7 cellular contexts compared by ENCODE assay signal in the genomic region with DNA sequence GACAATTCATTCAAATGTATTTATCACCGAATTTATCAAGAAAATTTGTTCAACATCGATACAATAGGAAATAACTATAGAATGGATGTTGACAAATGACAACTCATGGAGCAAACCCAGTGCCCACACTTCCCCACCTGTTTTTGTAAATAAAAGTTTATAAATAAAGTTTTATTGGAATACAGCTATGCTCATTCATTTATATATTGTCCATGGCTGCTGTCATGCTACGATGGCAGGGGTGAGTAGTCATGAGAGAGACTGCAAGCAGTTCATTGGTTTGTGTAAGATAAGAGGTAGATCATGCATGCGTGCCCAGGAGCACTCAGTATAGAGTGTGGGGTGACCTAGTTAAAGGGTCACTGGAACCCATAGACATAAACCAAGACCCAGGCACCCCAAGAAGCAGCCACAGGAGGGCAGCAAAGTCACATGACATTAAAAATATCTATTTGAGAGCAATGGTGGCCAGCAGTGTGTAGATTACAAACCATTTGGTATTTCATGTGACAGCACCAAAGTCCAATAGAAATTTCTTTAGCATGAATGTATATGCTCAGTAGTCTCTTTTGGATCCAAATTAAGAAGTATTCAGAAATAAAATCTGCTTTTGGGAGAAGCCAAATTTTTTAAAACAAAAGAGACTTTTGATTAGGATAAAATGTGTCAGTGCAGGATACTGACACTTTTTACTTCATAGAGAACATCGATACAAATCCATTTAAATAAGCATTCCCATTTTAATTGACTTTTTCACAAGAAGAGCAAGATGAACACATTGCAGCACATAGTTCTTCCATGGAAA.
DNase-seq lines count a peak whose midpoint lies in the region; ATAC-seq and TF ChIP-seq lines count a peak whose summit lies in the region.

No MANE protein-coding gene starts in this region.

- H3K79me2 ChIP-seq in DND-41 (ENCODE audit: insufficient read depth, low read length) = no peaks in the 10 kb centered on the region
- no peaks in the 10 kb centered on the region for H3K79me2 ChIP-seq in HCT116 (ENCODE audit: insufficient read depth, low read length)

- BruUV-seq in HCT116 (replicated peaks; lab: Mats Ljungman, UMichigan) = no TSS peak

- TF ChIP-seq POLR2A in HCT116 (IDR thresholded peaks at IDR 0.05; ENCODE audit: borderline replicate concordance, extremely low read depth, insufficient read depth, insufficient read length) (no peak), gastroesophageal sphincter (IDR thresholded peaks at IDR 0.05) (no peak)

- H3K9me3 ChIP-seq in DND-41 (ENCODE audit: insufficient read depth, low read length, severe bottlenecking) = no peaks in the 10 kb centered on the region
- peaks cover 0 to under 1% of the 10 kb centered on the region in 2 experiments; a peak in 2 of 4 replicates for H3K9me3 ChIP-seq in HCT116 (ENCODE audit: control insufficient read depth in 1 of 2, insufficient read depth in 1 of 2, low read depth in 1 of 2, low read length in 2 of 2)
- peaks cover 0 to 7% (median 0%) of the 10 kb centered on the region in 3 donors for H3K9me3 ChIP-seq in gastroesophageal sphincter

- 91 to 92% methylated on average over 5 of the region's 5 CpGs for WGBS in gastroesophageal sphincter (ENCODE audit: low coverage in 1 of 2), 2 donors

- H3K27ac ChIP-seq in DND-41 (ENCODE audit: low read length) (no peak overlapping the region), HCT116 (ENCODE audit: low read depth, low read length) (no peak overlapping the region), gastroesophageal sphincter (no peak overlapping the region)

- H3K4me1 ChIP-seq in DND-41 (ENCODE audit: insufficient read depth, low read length) (no peaks in the 10 kb centered on the region), HCT116 (ENCODE audit: control insufficient read depth in 1 of 2, insufficient read depth in 2 of 2, low read length in 2 of 2) (no peaks in the 10 kb centered on the region), gastroesophageal sphincter (no peaks in the 10 kb centered on the region)

- peak; percentile 26 for DNase-seq in DND-41
- peak; percentile 13 for DNase-seq in HCT116 (ENCODE audit: low read depth, low spot score)
- peak; percentile 47 for DNase-seq in SW480 (ENCODE audit: low spot score)
- peak; percentile 7 to 14 for DNase-seq in stimulated activated CD4-positive, alpha-beta T cell treated with anti-CD3 and anti-CD28 coated beads, Interleukin-4, amount 100 ng/mL, for 48 hours (ENCODE audit: low read depth in 2 of 2)

- H3K36me3 ChIP-seq in DND-41 (ENCODE audit: insufficient read depth, low read length) (no peaks in the 10 kb centered on the region), HCT116 (ENCODE audit: control insufficient read depth in 1 of 2, insufficient read depth in 2 of 2, low read length in 2 of 2) (no peaks in the 10 kb centered on the region), gastroesophageal sphincter (no peaks in the 10 kb centered on the region)

- H3K27me3 ChIP-seq in DND-41 (ENCODE audit: insufficient read depth, low read length, poor library complexity) (no peaks in the 10 kb centered on the region), HCT116 (ENCODE audit: insufficient read depth, low read length) (no peaks in the 10 kb centered on the region), gastroesophageal sphincter (no peaks in the 10 kb centered on the region)

- POLR2A ChIA-PET in HCT116 (lab: Charles Lee) = no interaction called here

- intact Hi-C loops in HCT116 (cut with micrococcal nuclease) = loop anchor here (1.0 to 10.0 kb wide), 3 partner anchors 229 to 354 kb away; no protein-coding TSS in a partner anchor

- no peak for TF ChIP-seq EP300 in gastroesophageal sphincter (IDR thresholded peaks at IDR 0.05)

- CTCF ChIA-PET in HCT116 (lab: Charles Lee) = interaction anchor here (1.0 kb wide), 1 partner anchor 10 kb away, joined by 3 read pairs; no protein-coding TSS in a partner anchor

- ATAC-seq in DND-41 (ENCODE audit: insufficient read depth, low read depth) (0 out of 3 replicates have a peak, but pooled peaks have one; percentile 42), HCT116 (peak; percentile 78), gastroesophageal sphincter (peak; percentile 7), GM21576 (IDR thresholded peaks at IDR 0.05; ENCODE audit: unreplicated experiment) (no peak), HG03432 (IDR thresholded peaks at IDR 0.05; ENCODE audit: unreplicated experiment) (no peak)

- peak; percentile 62 for TF ChIP-seq RAD21 in HCT116 (IDR thresholded peaks at IDR 0.05; ENCODE audit: low read depth)

- H3K9me2 ChIP-seq in HCT116 (ENCODE audit: insufficient read depth) = no peaks in the 10 kb centered on the region

- H3K4me3 ChIP-seq in DND-41 (ENCODE audit: low read depth in 1 of 2, low read length in 2 of 2) (no peak overlapping the region), HCT116 (replicated peaks in 1 of 2; ENCODE audit: low read depth in 1 of 2, low read length in 2 of 2) (no peak overlapping the region), gastroesophageal sphincter (no peak overlapping the region)

- no peak overlapping the region for H2AFZ ChIP-seq in DND-41 (ENCODE audit: low read depth, low read length)
- no peak overlapping the region for H2AFZ ChIP-seq in HCT116 (ENCODE audit: low read depth, low read length, poor library complexity, severe bottlenecking)

- no peaks in the 10 kb centered on the region for H4K20me1 ChIP-seq in DND-41 (ENCODE audit: insufficient read depth, low read length)
- no peaks in the 10 kb centered on the region for H4K20me1 ChIP-seq in HCT116 (ENCODE audit: insufficient read depth)

- H3K4me2 ChIP-seq in DND-41 (ENCODE audit: insufficient read depth, low read length) (no peak overlapping the region), HCT116 (ENCODE audit: low read length) (no peak overlapping the region)

- RAD21 ChIA-PET in HCT116 (lab: Charles Lee; ENCODE audit: low non-redundant PET in 1 of 2, low total read pairs in 2 of 2, uncharacterized antibody in 2 of 2, unreplicated experiment in 2 of 2) = no interaction called here

- peak; percentile 58 for TF ChIP-seq CTCF in DND-41 (IDR thresholded peaks at IDR 0.05; ENCODE audit: borderline replicate concordance, extremely low read depth, low read length, poor library complexity, severe bottlenecking)
- peak; percentile 13 to 61 (median 55); a peak in 4 of 6 replicates for TF ChIP-seq CTCF in HCT116 (IDR thresholded peaks at IDR 0.05 in 2 of 3, conservative IDR thresholded peaks at IDR 0.05 in 1 of 3; ENCODE audit: borderline replicate concordance in 1 of 3, insufficient read depth in 1 of 3, low read depth in 2 of 3, low read length in 2 of 3)
- TF ChIP-seq CTCF in gastroesophageal sphincter (IDR thresholded peaks at IDR 0.05) = peak; percentile 14 to 61 (median 24)

- H3K9ac ChIP-seq in DND-41 (ENCODE audit: low read depth, low read length) (no peak overlapping the region), HCT116 (ENCODE audit: low read length) (no peak overlapping the region)

TF ChIP-seq in HCT116, 20 proteins besides CTCF, POLR2A, EP300 and RAD21:
- TF ChIP-seq ELF1 (IDR thresholded peaks at IDR 0.05; ENCODE audit: borderline replicate concordance, low read depth) = no peak
- TF ChIP-seq FOSL1 (IDR thresholded peaks at IDR 0.05; ENCODE audit: low read depth) = no peak
- no peak for TF ChIP-seq ATF3 (IDR thresholded peaks at IDR 0.05)
- TF ChIP-seq EGR1 (IDR thresholded peaks at IDR 0.05; ENCODE audit: low read depth) = no peak
- TF ChIP-seq TCF7L2 (IDR thresholded peaks at IDR 0.05; ENCODE audit: borderline replicate concordance, extremely low read depth, insufficient read depth, insufficient read length) = no peak
- no peak for TF ChIP-seq REST (IDR thresholded peaks at IDR 0.05; ENCODE audit: low read depth)
- TF ChIP-seq ZNF274 (IDR thresholded peaks at IDR 0.05; ENCODE audit: low read depth, low read length) = no peak
- TF ChIP-seq POLR2AphosphoS5 (IDR thresholded peaks at IDR 0.05; ENCODE audit: low read depth, low read length) = no peak
- no peak for TF ChIP-seq CEBPB (IDR thresholded peaks at IDR 0.05; ENCODE audit: low read depth)
- no peak for TF ChIP-seq CBX3 (IDR thresholded peaks at IDR 0.05; ENCODE audit: low read depth)
- no peak for TF ChIP-seq SRF (IDR thresholded peaks at IDR 0.05; ENCODE audit: low read depth)

Comparison
In these comparisons a context has a peak if more than half of its experiments do, and no peak if none do; other contexts are left out.
1. ATAC-seq: peak in DND-41 (single experiment), HCT116 (single experiment) and gastroesophageal sphincter (single experiment); none in GM21576 (single experiment) and HG03432 (single experiment).
2. Peak in every context shown above with its lines, with median percentiles within 50 percentile points of each other: DNase-seq and CTCF ChIP-seq.